12 cellular contexts compared by ENCODE assay signal in the genomic region with DNA sequence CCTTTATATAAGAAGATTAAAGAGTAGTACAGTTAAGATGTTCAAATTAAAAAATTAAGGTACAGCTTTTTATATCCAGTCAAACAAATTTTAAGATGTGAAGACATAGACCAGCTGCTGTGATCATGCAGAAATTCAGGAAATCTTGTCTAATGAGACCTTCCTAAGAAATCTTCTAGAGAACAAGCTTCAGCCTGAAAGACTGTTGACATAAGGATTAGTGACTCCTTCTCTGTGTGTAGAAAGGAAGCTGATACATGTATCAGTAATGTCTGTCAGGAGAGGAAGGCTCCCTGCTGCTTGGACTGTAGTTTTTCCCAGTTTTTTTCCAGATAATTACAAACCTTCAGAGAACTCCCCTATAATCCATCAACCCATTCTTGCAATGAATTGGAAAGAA.
"Had no signal": no experiment of that assay in that cellular context is flagged by ENCODE, and none has a peak within 500 bp of the region (broad histone marks: within the 10 kb centered on the region; RNA-seq: fewer than 3 reads in every experiment).

No MANE protein-coding gene starts in this region.

- H3K4me1 ChIP-seq: esophagus muscularis mucosa, pancreas, stomach had no signal

- ATAC-seq: activated naive CD8-positive, alpha-beta T cell treated with anti-CD3 and anti-CD28 coated beads, Interleukin-2, amount 50 U/mL, for 24 hours; effector memory CD8-positive, alpha-beta T cell; pancreas had no signal

- DNase-seq: activated CD4-positive, alpha-beta memory T cell treated with anti-CD3 and anti-CD28 coated beads, Interleukin-2, amount 10 ng/mL, durations not matched to agents 7 days and 5 days; activated CD8-positive, alpha-beta memory T cell treated with anti-CD3 and anti-CD28 coated beads, Interleukin-2, amount 50 U/mL, for 4 hours; activated naive CD4-positive, alpha-beta T cell; activated naive CD8-positive, alpha-beta T cell treated with anti-CD3 and anti-CD28 coated beads, Interleukin-2, amount 50 U/mL, for 24 hours; effector memory CD8-positive, alpha-beta T cell; immature natural killer cell; pancreas; stomach; SW 1271; T-helper 9 cell had no signal

- H3K36me3 ChIP-seq: esophagus muscularis mucosa, pancreas, stomach had no signal

- H3K27me3 ChIP-seq: esophagus muscularis mucosa, pancreas, stomach had no signal

- H3K4me3 ChIP-seq: esophagus muscularis mucosa, pancreas, stomach had no signal

- FAIRE-seq: pancreas had no signal

- H3K27ac ChIP-seq: esophagus muscularis mucosa, pancreas, stomach, VCaP had no signal
